28 cellular contexts compared by ENCODE assay signal in genomic region chr6:68654134-68654533, GRCh38. TPM values are rescaled to one million over a fixed set of nuclear protein-coding genes. Genes with fewer than 3 reads are reported as not detected.
"Had no signal": no experiment of that assay in that cellular context is flagged by ENCODE, and none has a peak within 500 bp of the region (broad histone marks: within the 10 kb centered on the region; RNA-seq: fewer than 3 reads in every experiment).

No MANE protein-coding gene starts in this region.

- H3K27ac Mint-ChIP-seq: activated naive CD8-positive, alpha-beta T cell; endodermal cell; naive thymus-derived CD8-positive, alpha-beta T cell had no signal

- H3K4me3 Mint-ChIP-seq: activated naive CD8-positive, alpha-beta T cell; endodermal cell; naive thymus-derived CD8-positive, alpha-beta T cell; neural crest cell had no signal

- H3K36me3 Mint-ChIP-seq: activated naive CD8-positive, alpha-beta T cell; naive thymus-derived CD8-positive, alpha-beta T cell had no signal

- H3K4me1 Mint-ChIP-seq: endodermal cell; naive thymus-derived CD8-positive, alpha-beta T cell had no signal

- ATAC-seq: activated CD4-positive, CD25-positive, alpha-beta regulatory T cell treated with anti-CD3 and anti-CD28 coated beads, Interleukin-2, amount 50 U/mL, for 24 hours; foreskin keratinocyte; heart right ventricle; left lobe of liver; lower lobe of right lung; naive thymus-derived CD8-positive, alpha-beta T cell; right lobe of liver had no signal

- H3K27me3 ChIP-seq: colonic mucosa, esophagus muscularis mucosa, foreskin keratinocyte, heart right ventricle, right lobe of liver had no signal

- H3K4me1 ChIP-seq: colonic mucosa, esophagus muscularis mucosa, foreskin keratinocyte, lower lobe of right lung, right lobe of liver, uterus had no signal

- H3K36me3 ChIP-seq: colonic mucosa, esophagus muscularis mucosa, heart right ventricle, lower lobe of right lung, right lobe of liver, thoracic aorta, uterus, WERI-Rb-1 had no signal

- DNase-seq: activated CD4-positive, alpha-beta T cell treated with anti-CD3 and anti-CD28 coated beads for 48 hours; activated CD4-positive, alpha-beta T cell treated with anti-CD3 and anti-CD28 coated beads, Interleukin-2, amount 50 U/mL, for 48 hours; activated CD8-positive, alpha-beta memory T cell treated with anti-CD3 and anti-CD28 coated beads for 24 hours; activated effector memory CD4-positive, alpha-beta T cell treated with Interleukin-2 at 50 U/mL for 16 hours; activated naive CD4-positive, alpha-beta T cell treated with Interleukin-2 at 50 U/mL for 16 hours; anterior cingulate cortex; colonic mucosa; endodermal cell; foreskin keratinocyte; heart right ventricle; kidney glomerular epithelial cell; lower lobe of right lung; mesenchymal stem cell; naive thymus-derived CD8-positive, alpha-beta T cell; right lobe of liver; stimulated activated CD4-positive, alpha-beta T cell treated with anti-CD3 and anti-CD28 coated beads, Interleukin-2, amount 100 ng/mL, for 48 hours; stimulated activated naive CD4-positive, alpha-beta T cell treated with Interleukin-2 at 50 U/mL for 16 hours; trophoblast cell; uterus; WERI-Rb-1 had no signal

- H3K27ac ChIP-seq: colonic mucosa, esophagus muscularis mucosa, foreskin keratinocyte, lower lobe of right lung, right lobe of liver, thoracic aorta, uterus, WERI-Rb-1 had no signal

- H3K4me3 ChIP-seq: colonic mucosa, esophagus muscularis mucosa, heart right ventricle, lower lobe of right lung, right lobe of liver, thoracic aorta, uterus had no signal

- H3K9me3 ChIP-seq: colonic mucosa, esophagus muscularis mucosa, heart right ventricle, lower lobe of right lung, right lobe of liver, thoracic aorta, uterus had no signal

- H3K9me3 Mint-ChIP-seq: endodermal cell; naive thymus-derived CD8-positive, alpha-beta T cell; neural crest cell had no signal

- H3K27me3 Mint-ChIP-seq: activated naive CD8-positive, alpha-beta T cell had no signal

RNA-seq across cellular contexts. Expression of gene ADGRB3, which starts 19.1 kb away (rescaled TPM):
- total RNA-seq: foreskin keratinocyte; glomerular endothelial cell; naive thymus-derived CD8-positive, alpha-beta T cell; T-helper 1 cell treated with Interleukin-12 subunit alpha and Interleukin-12 subunit beta and Interleukin-4 antibody, amounts not matched to agents 30 ng/mL and 1 ng/mL, for 36 hours had no signal
- polyA plus RNA-seq: foreskin keratinocyte; naive thymus-derived CD8-positive, alpha-beta T cell had no signal
